In genomic region chr1:154324669-154325582, GRCh38 we compare ENCODE assay signal across 8 cellular contexts. TPM values are rescaled to one million over a fixed set of nuclear protein-coding genes. Genes with fewer than 3 reads are reported as not detected.
A peak's percentile ranks its signal among the peaks of the same experiment; 100 is the strongest.
DNase-seq lines count a peak whose midpoint lies in the region; ATAC-seq, FAIRE-seq and TF ChIP-seq lines count a peak whose summit lies in the region.

Gene ATP8B2 (plus strand): TSS chr1:154325525. CDS start chr1:154328142, 2,617 bp downstream.

- no peaks in the 10 kb centered on the region for H3K36me3 ChIP-seq in keratinocyte (ENCODE audit: control insufficient read depth in 2 of 2, extremely low read depth in 1 of 2, insufficient read depth in 2 of 2, low read length in 2 of 2)

- peak within 1 kb of the TSS; percentile 94 for H2AFZ ChIP-seq in keratinocyte (ENCODE audit: control insufficient read depth, low read length)

- no peaks in the 10 kb centered on the region for H3K27me3 ChIP-seq in keratinocyte (ENCODE audit: control insufficient read depth, extremely low read depth, insufficient read depth, low read length)

- peak within 1 kb of the TSS; percentile 64 for H3K9ac ChIP-seq in keratinocyte (ENCODE audit: control insufficient read depth, extremely low read depth, insufficient read depth, low read length)

- DNase-seq in DMS79 treated with DMSO at 0.1 percent for 48 hours (lab: John Stamatoyannopoulos, UW) = peak; percentile 67
- peak; percentile 68 for DNase-seq in NCI-H2227 treated with DMSO at 0.1 percent for 48 hours (lab: John Stamatoyannopoulos, UW)
- DNase-seq in central memory CD4-positive, alpha-beta T cell = peak; percentile 77
- DNase-seq in keratinocyte (ENCODE audit: low read depth, low spot score) = no peak
- peak; percentile 75 to 84 (median 79) for DNase-seq in stimulated activated CD4-positive, alpha-beta T cell treated with anti-CD3 and anti-CD28 coated beads, Interleukin-12 subunit alpha, Interleukin-12 subunit beta, amount 100 ng/mL, for 48 hours (ENCODE audit: low read depth in 2 of 3, low spot score in 1 of 3)

- peaks cover 32% of the 10 kb centered on the region for H3K4me1 ChIP-seq in keratinocyte (ENCODE audit: control insufficient read depth, extremely low read depth, insufficient read depth, low read length)

- no peak for FAIRE-seq in keratinocyte (lab: Jason Lieb, UNC)

- H3K4me2 ChIP-seq in keratinocyte (ENCODE audit: control insufficient read depth, extremely low read depth, insufficient read depth, low read depth, low read length) = peak within 1 kb of the TSS; percentile 86

- dilution Hi-C loops in keratinocyte (cut with MboI; ENCODE audit: extremely low pct_ligation_motif_present, low sequenced_read_pairs) = no loop called here

- peak; percentile 40 for ATAC-seq in HG03039 (IDR thresholded peaks at IDR 0.05; ENCODE audit: unreplicated experiment)
- peak; percentile 67 to 68 for ATAC-seq in activated CD4-positive, CD25-positive, alpha-beta regulatory T cell treated with anti-CD3 and anti-CD28 coated beads, Interleukin-2, amount 50 U/mL, for 24 hours
- no peak for ATAC-seq in GM21390 (IDR thresholded peaks at IDR 0.05; ENCODE audit: unreplicated experiment)

- peak; percentile 92 to 94 (median 93) for TF ChIP-seq CTCF in keratinocyte (optimal IDR thresholded peaks at IDR 0.05 in 1 of 3, IDR thresholded peaks at IDR 0.05 in 1 of 3, conservative IDR thresholded peaks at IDR 0.05 in 1 of 3; ENCODE audit: extremely low read depth in 1 of 3, insufficient read depth in 2 of 3, low read length in 3 of 3)

- H3K27ac ChIP-seq in keratinocyte (ENCODE audit: control insufficient read depth, insufficient read depth, low read length) = peak within 1 kb of the TSS; percentile 38

- H3K9me3 ChIP-seq in keratinocyte (ENCODE audit: control insufficient read depth, low read depth, low read length) = no peaks in the 10 kb centered on the region

- peak within 1 kb of the TSS; percentile 55 to 68 (median 66) for H3K4me3 ChIP-seq in keratinocyte (ENCODE audit: control insufficient read depth in 2 of 3, extremely low read depth in 1 of 3, insufficient read depth in 2 of 3, low read depth in 1 of 3, low read length in 3 of 3)

- H3K79me2 ChIP-seq in keratinocyte (ENCODE audit: control insufficient read depth, insufficient read depth, low read length) = no peaks in the 10 kb centered on the region

- no peaks in the 10 kb centered on the region for H4K20me1 ChIP-seq in keratinocyte (ENCODE audit: control insufficient read depth, extremely low read depth, insufficient read depth, low read length)

- H3K9me1 ChIP-seq in keratinocyte (ENCODE audit: control insufficient read depth, extremely low read depth, insufficient read depth, low read length) = no peaks in the 10 kb centered on the region

RNA-seq across cellular contexts. Expression of gene ATP8B2, which starts in this region (rescaled TPM):
- polyA plus RNA-seq in keratinocyte = 9.5 to 16.2 TPM (median 12.5 TPM) in 3 replicates
- 2.2 TPM for polyA plus RNA-seq in keratinocyte (2011; ENCODE audit: low read depth)
- 8.5 and 14.9 TPM in 2 replicates for polyA plus RNA-seq in keratinocyte (2011; cell fraction: cytosol; rRNA removed)
- 23.2 and 30.9 TPM in 2 replicates for polyA plus RNA-seq in keratinocyte (2011; cell fraction: nucleus; rRNA removed)
- 3.4 and 11.0 TPM in 2 replicates for polyA plus RNA-seq in keratinocyte (2012; ENCODE audit: low replicate concordance)
- 15.2 to 28.1 TPM (median 19.4 TPM) in 3 replicates for polyA minus RNA-seq in keratinocyte
- 9.6 TPM for polyA minus RNA-seq in keratinocyte (2011; cell fraction: cytosol; rRNA and poly(A)+ RNA removed)
- 18.2 and 20.5 TPM in 2 replicates for polyA minus RNA-seq in keratinocyte (2011; cell fraction: nucleus; rRNA and poly(A)+ RNA removed)
